22 cellular contexts compared by ENCODE assay signal in genomic region chr3:130227540-130227939, GRCh38.
DNase-seq lines count a peak whose midpoint lies in the region; ATAC-seq, FAIRE-seq and TF ChIP-seq lines count a peak whose summit lies in the region.
"Had no signal": no experiment of that assay in that cellular context is flagged by ENCODE, and none has a peak within 500 bp of the region (broad histone marks: within the 10 kb centered on the region; RNA-seq: fewer than 3 reads in every experiment).

No MANE protein-coding gene starts in this region.

- no peaks in the 10 kb centered on the region for H3K79me2 ChIP-seq in HepG2 (ENCODE audit: insufficient read depth, low read length)
- no peaks in the 10 kb centered on the region for H3K79me2 ChIP-seq in K562 (ENCODE audit: control insufficient read depth, insufficient read depth, low read length)

- BruUV-seq in HepG2 (replicated peaks; lab: Mats Ljungman, UMichigan): no TSS peak
- no TSS peak for BruUV-seq in K562 (replicated peaks; lab: Mats Ljungman, UMichigan)

- H3K36me3 ChIP-seq in HepG2 (replicated peaks in 1 of 2; ENCODE audit: control insufficient read depth in 1 of 2, insufficient read depth in 2 of 2, low read length in 2 of 2) (no peaks in the 10 kb centered on the region), right lobe of liver (no peaks in the 10 kb centered on the region), K562 (ENCODE audit: control insufficient read depth, insufficient read depth, low read length) (no peaks in the 10 kb centered on the region)
- H3K36me3 ChIP-seq: BE2C, BLaER1 had no signal

- TF ChIP-seq CTCF in HepG2 (CRISPR knock-in tag; IDR thresholded peaks at IDR 0.05) (no peak), right lobe of liver (IDR thresholded peaks at IDR 0.05) (no peak), K562 (IDR thresholded peaks at IDR 0.05 in 2 of 3, conservative IDR thresholded peaks at IDR 0.05 in 1 of 3; ENCODE audit: insufficient read depth in 2 of 3, low read depth in 1 of 3, low read length in 3 of 3) (no peak), GM20000 (IDR thresholded peaks at IDR 0.05; ENCODE audit: extremely low read depth, missing control alignments) (no peak)

- no peak for DNase-seq in HepG2 (ENCODE audit: low spot score)
- no peak for DNase-seq in right lobe of liver
- DNase-seq in K562 (ENCODE audit: extremely low read depth in 1 of 4, low spot score in 3 of 4): no peak
- no peak for DNase-seq in globus pallidus (ENCODE audit: low spot score)
- no peak for DNase-seq in GM20000 (ENCODE audit: low spot score)
- DNase-seq: ACHN; BE2C; C1 segment of cervical spinal cord; CD4-positive, alpha-beta memory T cell; CD4-positive, CD25-positive, alpha-beta regulatory T cell; CD8-positive, alpha-beta memory T cell; COR-L47; DMS 273 treated with DMSO at 0.1 percent for 48 hours; DMS153; DMS53; DMS79 treated with DMSO at 0.1 percent for 48 hours; GF-D8 had no signal

- TF ChIP-seq RAD21 in HepG2 (CRISPR knock-in tag; IDR thresholded peaks at IDR 0.05) (no peak), K562 (CRISPR knock-in tag; conservative IDR thresholded peaks at IDR 0.05 in 1 of 2, IDR thresholded peaks at IDR 0.05 in 1 of 2) (no peak)

- ATAC-seq in HepG2: no peak
- ATAC-seq in right lobe of liver: no peak
- no peak for ATAC-seq in K562

- in situ Hi-C loops in HepG2 (cut with HindIII; ENCODE audit: extremely low pct_ligation_motif_present, low pct_unique_long_range_greater_than_20kb) (no loop called here), K562 (cut with MboI) (no loop called here)

- H3K4me2 ChIP-seq in HepG2 (ENCODE audit: low read depth, low read length): no peak overlapping the region
- no peak overlapping the region for H3K4me2 ChIP-seq in K562 (ENCODE audit: insufficient read depth, low read length)
- H3K4me2 ChIP-seq: BLaER1 had no signal

- H3K9me1 ChIP-seq in K562 (ENCODE audit: control insufficient read depth, insufficient read depth, low read length): no peaks in the 10 kb centered on the region

- TF ChIP-seq EP300 in HepG2 (IDR thresholded peaks at IDR 0.05; ENCODE audit: low read depth in 2 of 2, low read length in 2 of 2) (no peak), HepG2 (CRISPR knock-in tag; IDR thresholded peaks at IDR 0.05; ENCODE audit: borderline replicate concordance) (no peak), K562 (IDR thresholded peaks at IDR 0.05; ENCODE audit: low read length) (no peak)

- no peak overlapping the region for H3K4me3 ChIP-seq in HepG2 (replicated peaks in 1 of 3; ENCODE audit: insufficient read depth in 1 of 3, low read depth in 2 of 3, low read length in 3 of 3)
- H3K4me3 ChIP-seq in right lobe of liver: no peak overlapping the region
- H3K4me3 ChIP-seq in K562: no peak overlapping the region
- H3K4me3 ChIP-seq: BLaER1 had no signal

- TF ChIP-seq POLR2A in HepG2 (IDR thresholded peaks at IDR 0.05; ENCODE audit: insufficient read depth in 1 of 2, low read depth in 2 of 2, low read length in 2 of 2) (no peak), right lobe of liver (IDR thresholded peaks at IDR 0.05) (no peak), K562 (conservative IDR thresholded peaks at IDR 0.05) (no peak)

- H3K4me1 ChIP-seq in HepG2 (ENCODE audit: insufficient read depth, low read length) (no peaks in the 10 kb centered on the region), right lobe of liver (no peaks in the 10 kb centered on the region), K562 (replicated peaks in 1 of 2; ENCODE audit: control insufficient read depth in 2 of 2, insufficient read depth in 2 of 2, low read length in 2 of 2) (no peaks in the 10 kb centered on the region; a peak in 2 of 5 replicates)
- H3K4me1 ChIP-seq: BE2C, BLaER1 had no signal

- WGBS in HepG2 (ENCODE audit: low lambda C conversion rate): 2% methylated on average over 4 of the region's 4 CpGs
- WGBS in right lobe of liver (ENCODE audit: insufficient coverage, low coverage, low lambda C conversion rate, missing lambda C conversion rate): 79% methylated on average over 4 of the region's 4 CpGs
- 44% methylated on average over 4 of the region's 4 CpGs for WGBS in K562 (ENCODE audit: insufficient coverage, low coverage, missing lambda C conversion rate)

- H3K9me3 ChIP-seq in HepG2 (ENCODE audit: low read length) (no peaks in the 10 kb centered on the region), right lobe of liver (no peaks in the 10 kb centered on the region), K562 (replicated peaks; ENCODE audit: control insufficient read depth, insufficient read depth, low read depth, low read length) (no peaks in the 10 kb centered on the region; the same call in 1 of the 2 replicates)
- H3K9me3 ChIP-seq: BE2C, BLaER1 had no signal

- H2AFZ ChIP-seq in HepG2 (ENCODE audit: low read length) (no peak overlapping the region), K562 (ENCODE audit: low read depth, low read length) (no peak overlapping the region; the same call in 1 of the 2 replicates)

- CTCF ChIA-PET in HepG2 (lab: Yijun Ruan, JAX; ENCODE audit: low intra/inter-chr PET ratio, low total read pairs): no interaction called here
- CTCF ChIA-PET in K562 (lab: Yijun Ruan, JAX; ENCODE audit: low intra/inter-chr PET ratio): no interaction called here

- POLR2A ChIA-PET in HepG2 (lab: Yijun Ruan, JAX) (no interaction called here), K562 (lab: Yijun Ruan, JAX) (no interaction called here)

- H3K27ac ChIP-seq in HepG2 (ENCODE audit: extremely low read length, insufficient read depth, low read length) (no peak overlapping the region), right lobe of liver (no peak overlapping the region), K562 (ENCODE audit: extremely low read depth, low read depth, low read length) (no peak overlapping the region)
- H3K27ac ChIP-seq: 22Rv1, BLaER1 had no signal

- no peaks in the 10 kb centered on the region for H3K27me3 ChIP-seq in HepG2 (ENCODE audit: control insufficient read depth in 1 of 2, insufficient read depth in 2 of 2, low read length in 2 of 2)
- no peaks in the 10 kb centered on the region for H3K27me3 ChIP-seq in right lobe of liver
- H3K27me3 ChIP-seq in K562 (ENCODE audit: control insufficient read depth in 2 of 2, insufficient read depth in 2 of 2, low read length in 2 of 2): no peaks in the 10 kb centered on the region
- H3K27me3 ChIP-seq: BLaER1 had no signal

- intact Hi-C loops in HepG2 (cut with micrococcal nuclease; ENCODE audit: unreplicated experiment): no loop called here
- intact Hi-C loops in right lobe of liver (cut with DNase I): no loop called here
- intact Hi-C loops in K562 (cut with micrococcal nuclease): no loop called here

- H3K9ac ChIP-seq in HepG2 (ENCODE audit: insufficient read depth, low read depth, low read length) (no peak overlapping the region), K562 (ENCODE audit: insufficient read depth in 1 of 2, low read depth in 2 of 2, low read length in 2 of 2) (no peak overlapping the region)
- H3K9ac ChIP-seq: BLaER1 had no signal

- FAIRE-seq in HepG2 (lab: Jason Lieb, UNC): no peak
- FAIRE-seq in K562 (lab: Jason Lieb, UNC): no peak
- FAIRE-seq: G401.6, GM12891, GM19239 had no signal

- no peaks in the 10 kb centered on the region for H4K20me1 ChIP-seq in HepG2 (ENCODE audit: insufficient read depth, low read length)
- no peaks in the 10 kb centered on the region for H4K20me1 ChIP-seq in K562 (replicated peaks; ENCODE audit: control insufficient read depth, insufficient read depth, low read length)
- H4K20me1 ChIP-seq: BLaER1 had no signal

TF ChIP-seq in HepG2, 621 proteins besides CTCF, POLR2A, EP300 and RAD21:
- peak; percentile 54 to 71; a peak in 3 of 4 replicates for TF ChIP-seq MAFK (conservative IDR thresholded peaks at IDR 0.05 in 1 of 2, IDR thresholded peaks at IDR 0.05 in 1 of 2; ENCODE audit: low read length in 2 of 2)
- TF ChIP-seq MAFF (IDR thresholded peaks at IDR 0.05; ENCODE audit: low read depth, low read length): peak; percentile 55; the same call in 1 of the 2 replicates
- no peak for TF ChIP-seq ZNF512 (CRISPR knock-in tag; IDR thresholded peaks at IDR 0.05)

TF ChIP-seq in K562, 482 proteins besides CTCF, POLR2A, EP300 and RAD21:
- TF ChIP-seq C11orf30 (IDR thresholded peaks at IDR 0.05; ENCODE audit: low read depth) (peak; percentile 62; the same call in 1 of the 2 replicates), MAFK (IDR thresholded peaks at IDR 0.05; ENCODE audit: low read length) (0 out of 2 replicates have a peak, but pooled peaks have one; percentile 5), ZNF316 (IDR thresholded peaks at IDR 0.05) (peak; percentile 82), MAFG (tag; conservative IDR thresholded peaks at IDR 0.05) (peak; percentile 44; the same call in 1 of the 2 replicates), ZBTB1 (CRISPR knock-in tag; IDR thresholded peaks at IDR 0.05; ENCODE audit: borderline replicate concordance, low read depth) (no peak), MAFF (IDR thresholded peaks at IDR 0.05; ENCODE audit: low read length) (0 out of 2 replicates have a peak, but pooled peaks have one; percentile 3), NFIX (CRISPR knock-in tag; IDR thresholded peaks at IDR 0.05; ENCODE audit: low read depth) (no peak), LCOR (CRISPR knock-in tag; IDR thresholded peaks at IDR 0.05) (no peak), ZBTB8A (IDR thresholded peaks at IDR 0.05; ENCODE audit: partially characterized antibody) (no peak), XRCC3 (IDR thresholded peaks at IDR 0.05) (no peak)
TF ChIP-seq in K562: peak in this region for 5.

Comparison
In these comparisons a context has a peak if more than half of its experiments do, and no peak if none do; other contexts are left out.
1. Of the 241 proteins assayed by ChIP-seq in both HepG2 and K562: peak only in HepG2: none; only in K562: MAFG; in both: MAFF and MAFK; in neither: 238.